In genomic region chr5:137891849-137892248, GRCh38 we compare ENCODE assay signal across 18 cellular contexts. TPM values are rescaled to one million over a fixed set of nuclear protein-coding genes. Genes with fewer than 3 reads are reported as not detected.
DNase-seq lines count a peak whose midpoint lies in the region; ATAC-seq, FAIRE-seq and TF ChIP-seq lines count a peak whose summit lies in the region.
"Had no signal": no experiment of that assay in that cellular context is flagged by ENCODE, and none has a peak within 500 bp of the region (broad histone marks: within the 10 kb centered on the region; RNA-seq: fewer than 3 reads in every experiment).

No MANE protein-coding gene starts in this region.

- H3K27ac Mint-ChIP-seq in endodermal cell = no peak overlapping the region
- H3K27ac Mint-ChIP-seq: activated naive CD8-positive, alpha-beta T cell had no signal

- H4K20me1 ChIP-seq in HepG2 (ENCODE audit: insufficient read depth, low read length) (no peaks in the 10 kb centered on the region), MM.1S (ENCODE audit: insufficient read depth, low read length) (no peaks in the 10 kb centered on the region)

- in situ Hi-C loops in HepG2 (cut with HindIII; ENCODE audit: extremely low pct_ligation_motif_present, low pct_unique_long_range_greater_than_20kb) = no loop called here

- no peak overlapping the region for H3K27ac ChIP-seq in HepG2 (ENCODE audit: extremely low read length, insufficient read depth, low read length)
- no peak overlapping the region for H3K27ac ChIP-seq in right lobe of liver
- no peak overlapping the region for H3K27ac ChIP-seq in MM.1S (ENCODE audit: low read length)
- H3K27ac ChIP-seq in endodermal cell (ENCODE audit: low read depth, low read length) = no peak overlapping the region
- H3K27ac ChIP-seq in small intestine (ENCODE audit: low read depth in 1 of 2, low read length in 1 of 2) = no peak overlapping the region
- H3K27ac ChIP-seq: HL-60, WERI-Rb-1 had no signal

- CTCF ChIA-PET in HepG2 (lab: Yijun Ruan, JAX; ENCODE audit: low intra/inter-chr PET ratio, low total read pairs) = no interaction called here
- CTCF ChIA-PET in HEK293T (lab: Yijun Ruan, JAX) = no interaction called here

- no peaks in the 10 kb centered on the region for H3K27me3 Mint-ChIP-seq in endodermal cell (ENCODE audit: insufficient read depth)
- H3K27me3 Mint-ChIP-seq: activated naive CD8-positive, alpha-beta T cell had no signal

- H3K9ac ChIP-seq in HepG2 (ENCODE audit: insufficient read depth, low read depth, low read length) (no peak overlapping the region), MM.1S (ENCODE audit: low read length) (no peak overlapping the region), endodermal cell (ENCODE audit: extremely low read depth, low read length, poor library complexity, severe bottlenecking) (no peak overlapping the region)

- no peak for TF ChIP-seq RAD21 in HepG2 (CRISPR knock-in tag; IDR thresholded peaks at IDR 0.05)

- H3K4me1 ChIP-seq in HepG2 (ENCODE audit: insufficient read depth, low read length) (peaks cover 34% of the 10 kb centered on the region), right lobe of liver (no peaks in the 10 kb centered on the region), MM.1S (ENCODE audit: low read length) (peaks cover 7% of the 10 kb centered on the region; the same call in 1 of the 2 replicates), endodermal cell (ENCODE audit: control insufficient read depth, insufficient read depth, low read length) (no peaks in the 10 kb centered on the region), small intestine (ENCODE audit: control insufficient read depth in 2 of 2, insufficient read depth in 1 of 2, low read depth in 1 of 2, low read length in 1 of 2) (no peaks in the 10 kb centered on the region)

- H2AFZ ChIP-seq in HepG2 (ENCODE audit: low read length) (no peak overlapping the region), MM.1S (ENCODE audit: low read length) (no peak overlapping the region)

- FAIRE-seq in HepG2 (lab: Jason Lieb, UNC) (no peak), small intestine (lab: Jason Lieb, UNC) (no peak), H54 (lab: Jason Lieb, UNC) (no peak)
- FAIRE-seq: islet of Langerhans had no signal

- DNase-seq in HepG2 (ENCODE audit: low spot score) (peak; percentile 7), right lobe of liver (no peak), MM.1S (no peak), endodermal cell (no peak), small intestine (peak; percentile 8), HEK293T (ENCODE audit: extremely low spot score) (no peak), H54 (ENCODE audit: insufficient read length, low spot score) (no peak)
- DNase-seq: AML-193; caudate nucleus; DMS79; NCI-H446; nucleus accumbens; stimulated activated naive CD4-positive, alpha-beta T cell treated with Interleukin-2 at 50 U/mL for 16 hours; WERI-Rb-1 had no signal

- H3K27me3 ChIP-seq in HepG2 (ENCODE audit: control insufficient read depth in 1 of 2, insufficient read depth in 2 of 2, low read length in 2 of 2) = 0 out of 5 replicates have a peak, but pooled peaks cover 0 to 3% of the 10 kb centered on the region in 2 experiments
- H3K27me3 ChIP-seq in right lobe of liver = no peaks in the 10 kb centered on the region
- no peaks in the 10 kb centered on the region for H3K27me3 ChIP-seq in MM.1S (replicated peaks; ENCODE audit: insufficient read depth, low read length)
- H3K27me3 ChIP-seq in endodermal cell (ENCODE audit: control insufficient read depth, insufficient read depth, low read length, poor library complexity, severe bottlenecking) = no peaks in the 10 kb centered on the region
- H3K27me3 ChIP-seq in small intestine (ENCODE audit: control insufficient read depth in 2 of 2, insufficient read depth in 2 of 2, low read length in 2 of 2) = no peaks in the 10 kb centered on the region

- H3K4me3 Mint-ChIP-seq in endodermal cell = no peak overlapping the region
- H3K4me3 Mint-ChIP-seq: activated naive CD8-positive, alpha-beta T cell had no signal

- BruUV-seq in HepG2 (replicated peaks; lab: Mats Ljungman, UMichigan) = no TSS peak

- no peaks in the 10 kb centered on the region for H3K36me3 Mint-ChIP-seq in endodermal cell (ENCODE audit: low read depth)
- H3K36me3 Mint-ChIP-seq: activated naive CD8-positive, alpha-beta T cell had no signal

- peaks cover 8% of the 10 kb centered on the region for H3F3A ChIP-seq in MM.1S (ENCODE audit: insufficient read depth, low read length)

- TF ChIP-seq CTCF in HepG2 (CRISPR knock-in tag; IDR thresholded peaks at IDR 0.05) = no peak
- no peak for TF ChIP-seq CTCF in right lobe of liver (IDR thresholded peaks at IDR 0.05)
- TF ChIP-seq CTCF in MM.1S (IDR thresholded peaks at IDR 0.05; ENCODE audit: low read length) = peak; percentile 17
- TF ChIP-seq CTCF in endodermal cell (conservative IDR thresholded peaks at IDR 0.05) = peak; percentile 67

- no peaks in the 10 kb centered on the region for H3K4me1 Mint-ChIP-seq in endodermal cell

- ATAC-seq in HepG2 = peak; percentile 64; the same call in 2 of the 3 replicates
- ATAC-seq in right lobe of liver = no peak
- no peak for ATAC-seq in HG03175 (IDR thresholded peaks at IDR 0.05; ENCODE audit: unreplicated experiment)

- H3K36me3 ChIP-seq in HepG2 (replicated peaks in 1 of 2; ENCODE audit: control insufficient read depth in 1 of 2, insufficient read depth in 2 of 2, low read length in 2 of 2) (no peaks in the 10 kb centered on the region), right lobe of liver (no peaks in the 10 kb centered on the region), MM.1S (replicated peaks; ENCODE audit: insufficient read depth, low read length) (no peaks in the 10 kb centered on the region), endodermal cell (ENCODE audit: control insufficient read depth, insufficient read depth, low read length) (no peaks in the 10 kb centered on the region), small intestine (ENCODE audit: control insufficient read depth in 2 of 2, insufficient read depth in 2 of 2, low read length in 2 of 2) (no peaks in the 10 kb centered on the region)
- H3K36me3 ChIP-seq: WERI-Rb-1 had no signal

- no peak overlapping the region for H3K4me3 ChIP-seq in HepG2 (replicated peaks in 1 of 3; ENCODE audit: insufficient read depth in 1 of 3, low read depth in 2 of 3, low read length in 3 of 3)
- no peak overlapping the region for H3K4me3 ChIP-seq in right lobe of liver
- H3K4me3 ChIP-seq in MM.1S (ENCODE audit: low read length) = no peak overlapping the region
- H3K4me3 ChIP-seq in endodermal cell (ENCODE audit: low read length) = no peak overlapping the region
- H3K4me3 ChIP-seq in small intestine (ENCODE audit: low read depth in 1 of 2, low read length in 2 of 2) = no peak overlapping the region

- H3K4me2 ChIP-seq in HepG2 (ENCODE audit: low read depth, low read length) (no peak overlapping the region), MM.1S (ENCODE audit: low read depth, low read length) (no peak overlapping the region)

- no peak for TF ChIP-seq POLR2A in HepG2 (IDR thresholded peaks at IDR 0.05; ENCODE audit: insufficient read depth in 1 of 2, low read depth in 2 of 2, low read length in 2 of 2)
- no peak for TF ChIP-seq POLR2A in right lobe of liver (IDR thresholded peaks at IDR 0.05)
- no peak for TF ChIP-seq POLR2A in H54 (IDR thresholded peaks at IDR 0.05; ENCODE audit: low read depth, low read length)

- H3K9me3 Mint-ChIP-seq in endodermal cell = no peaks in the 10 kb centered on the region

- H3K79me2 ChIP-seq in HepG2 (ENCODE audit: insufficient read depth, low read length) (no peaks in the 10 kb centered on the region), MM.1S (ENCODE audit: low read length) (no peaks in the 10 kb centered on the region)

- POLR2A ChIA-PET in HepG2 (lab: Yijun Ruan, JAX) = no interaction called here
- POLR2A ChIA-PET in HEK293T (lab: Yijun Ruan, JAX) = no interaction called here

- intact Hi-C loops in HepG2 (cut with micrococcal nuclease; ENCODE audit: unreplicated experiment) (loop anchor here (10.0 kb wide), 1 partner anchor 137 kb away; the partner anchor contains the start of gene HNRNPA0), right lobe of liver (cut with DNase I) (no loop called here)

- TF ChIP-seq EP300 in HepG2 (IDR thresholded peaks at IDR 0.05; ENCODE audit: low read depth in 2 of 2, low read length in 2 of 2) (no peak), HepG2 (CRISPR knock-in tag; IDR thresholded peaks at IDR 0.05; ENCODE audit: borderline replicate concordance) (no peak)

- H3K9me3 ChIP-seq in HepG2 (ENCODE audit: low read length) (no peaks in the 10 kb centered on the region), right lobe of liver (no peaks in the 10 kb centered on the region), MM.1S (replicated peaks; ENCODE audit: insufficient read depth, low read length) (no peaks in the 10 kb centered on the region), endodermal cell (ENCODE audit: control insufficient read depth, low read length) (no peaks in the 10 kb centered on the region), small intestine (ENCODE audit: control insufficient read depth, low read depth) (no peaks in the 10 kb centered on the region)

- 58% methylated on average over 3 of the region's 3 CpGs for WGBS in HepG2 (ENCODE audit: low lambda C conversion rate)
- 87% methylated on average over 3 of the region's 3 CpGs for WGBS in right lobe of liver (ENCODE audit: insufficient coverage, low coverage, low lambda C conversion rate, missing lambda C conversion rate)
- 87 to 100% methylated on average over 2 to 3 of the region's 3 CpGs for WGBS in endodermal cell (ENCODE audit: insufficient coverage in 1 of 2, insufficient read length in 1 of 2), 2 experiments
- 84 to 98% (median 85%) methylated on average over 3 of the region's 3 CpGs for WGBS in small intestine, 3 donors

- H3K9me2 ChIP-seq in MM.1S (replicated peaks; ENCODE audit: insufficient read depth, low read length) = no peaks in the 10 kb centered on the region

RNA-seq across cellular contexts. Expression of gene PKD2L2, which starts 2.6 kb away (rescaled TPM):
- total RNA-seq in HepG2 (2016; rRNA removed; fragmentation: Illumina TruSeq; extraction: Trizol) = not detected in 2 replicates
- not detected in 2 replicates for total RNA-seq in HepG2 (2016; cell fraction: cytosol; rRNA removed; fragmentation: Illumina TruSeq; extraction: Trizol; ENCODE audit: low read depth)
- total RNA-seq in HepG2 (2016; cell fraction: insoluble cytoplasmic fraction; rRNA removed; fragmentation: Illumina TruSeq; extraction: Trizol) = not detected in 2 replicates
- not detected in 2 replicates for total RNA-seq in HepG2 (2016; cell fraction: membrane; rRNA removed; fragmentation: Illumina TruSeq; extraction: Trizol)
- not detected in 2 replicates for total RNA-seq in HepG2 (2016; cell fraction: nucleus; rRNA removed; fragmentation: Illumina TruSeq; extraction: Trizol)
- not detected in 2 replicates for polyA plus RNA-seq in HepG2 (2011; rRNA removed)
- polyA plus RNA-seq in HepG2 (2011; cell fraction: cytosol; rRNA removed) = not detected in 2 replicates
- not detected in 2 replicates for polyA plus RNA-seq in HepG2 (2011; cell fraction: nucleus; rRNA removed)
- polyA plus RNA-seq in HepG2 (2012) = not detected in 2 replicates
- not detected in 2 replicates for polyA plus RNA-seq in HepG2 (2016; cell fraction: cytosol; fragmentation: Illumina TruSeq; extraction: Trizol; ENCODE audit: low read depth)
- polyA plus RNA-seq in HepG2 (2016; cell fraction: insoluble cytoplasmic fraction; fragmentation: Illumina TruSeq; extraction: Trizol; ENCODE audit: low read depth) = not detected in 2 replicates
- not detected in 2 replicates for polyA plus RNA-seq in HepG2 (2016; cell fraction: membrane; fragmentation: Illumina TruSeq; extraction: Trizol; ENCODE audit: low read depth)
- polyA plus RNA-seq in HepG2 (2016; cell fraction: nucleus; fragmentation: Illumina TruSeq; extraction: Trizol; ENCODE audit: insufficient read depth, low read depth) = not detected in 2 replicates
- polyA minus RNA-seq in HepG2 (2011; rRNA and poly(A)+ RNA removed; ENCODE audit: low replicate concordance) = not detected in 2 replicates
- polyA minus RNA-seq in HepG2 (2011; cell fraction: cytosol; rRNA and poly(A)+ RNA removed) = not detected in 2 replicates
- not detected in 2 replicates for polyA minus RNA-seq in HepG2 (2011; cell fraction: nucleus; rRNA and poly(A)+ RNA removed)
- not detected for total RNA-seq in right lobe of liver
- not detected for total RNA-seq in endodermal cell
- not detected for polyA plus RNA-seq in endodermal cell (2013, experiment 1 of 2)
- not detected for polyA plus RNA-seq in endodermal cell (2013, experiment 2 of 2)
- polyA plus RNA-seq in small intestine = not detected

RNA-seq across cellular contexts. Expression of gene MYOT, which starts 24.2 kb away (rescaled TPM):
- total RNA-seq in HepG2 (2016; rRNA removed; fragmentation: Illumina TruSeq; extraction: Trizol) (not detected in 2 replicates), right lobe of liver (under 1 TPM in 5 of 6 experiments, not detected in 1; 0.31 to 0.88 (median 0.53) TPM), endodermal cell (not detected)
- total RNA-seq in HepG2 (2016; cell fraction: cytosol; rRNA removed; fragmentation: Illumina TruSeq; extraction: Trizol; ENCODE audit: low read depth) = not detected in 2 replicates
- not detected in 2 replicates for total RNA-seq in HepG2 (2016; cell fraction: insoluble cytoplasmic fraction; rRNA removed; fragmentation: Illumina TruSeq; extraction: Trizol)
- total RNA-seq in HepG2 (2016; cell fraction: membrane; rRNA removed; fragmentation: Illumina TruSeq; extraction: Trizol) = not detected in 2 replicates
- total RNA-seq in HepG2 (2016; cell fraction: nucleus; rRNA removed; fragmentation: Illumina TruSeq; extraction: Trizol) = not detected in 2 replicates
- polyA plus RNA-seq in HepG2 (2011; rRNA removed) (not detected in 2 replicates), small intestine (1 to 10 TPM; 2.0 to 7.0 (median 2.1) TPM)
- polyA plus RNA-seq in HepG2 (2011; cell fraction: cytosol; rRNA removed) = not detected in 2 replicates
- not detected in 2 replicates for polyA plus RNA-seq in HepG2 (2011; cell fraction: nucleus; rRNA removed)
- not detected in 2 replicates for polyA plus RNA-seq in HepG2 (2012)
- not detected in 2 replicates for polyA plus RNA-seq in HepG2 (2016; cell fraction: cytosol; fragmentation: Illumina TruSeq; extraction: Trizol; ENCODE audit: low read depth)
- not detected in 2 replicates for polyA plus RNA-seq in HepG2 (2016; cell fraction: insoluble cytoplasmic fraction; fragmentation: Illumina TruSeq; extraction: Trizol; ENCODE audit: low read depth)
- polyA plus RNA-seq in HepG2 (2016; cell fraction: membrane; fragmentation: Illumina TruSeq; extraction: Trizol; ENCODE audit: low read depth) = not detected in 2 replicates
- not detected in 2 replicates for polyA plus RNA-seq in HepG2 (2016; cell fraction: nucleus; fragmentation: Illumina TruSeq; extraction: Trizol; ENCODE audit: insufficient read depth, low read depth)
- polyA minus RNA-seq in HepG2 (2011; rRNA and poly(A)+ RNA removed; ENCODE audit: low replicate concordance) = not detected in 2 replicates
- polyA minus RNA-seq in HepG2 (2011; cell fraction: cytosol; rRNA and poly(A)+ RNA removed) = not detected in 2 replicates
- polyA minus RNA-seq in HepG2 (2011; cell fraction: nucleus; rRNA and poly(A)+ RNA removed) = not detected in 2 replicates
- polyA plus RNA-seq in endodermal cell (2013, experiment 1 of 2) = not detected
- polyA plus RNA-seq in endodermal cell (2013, experiment 2 of 2) = 0.33 TPM

Comparison
In these comparisons a context has a peak if more than half of its experiments do, and no peak if none do; other contexts are left out.
1. DNase-seq: peak in HepG2 (single experiment) and small intestine (single experiment); none in right lobe of liver (0 of 3), MM.1S (single experiment), endodermal cell (single experiment), HEK293T (single experiment) and H54 (single experiment).
2. CTCF ChIP-seq: peak in MM.1S (single experiment) and endodermal cell (single experiment); none in HepG2 (single experiment) and right lobe of liver (0 of 4).